Comparison of ENCODE assay signal across 21 cellular contexts in genomic region chr18:38198956-38199355, GRCh38.
"Had no signal": no experiment of that assay in that cellular context is flagged by ENCODE, and none has a peak within 500 bp of the region (broad histone marks: within the 10 kb centered on the region; RNA-seq: fewer than 3 reads in every experiment).

No MANE protein-coding gene starts in this region.

- ATAC-seq: activated T-cell treated with anti-CD3 and anti-CD28 coated beads, Interleukin-2, amount 50 U/mL, for 72 hours; naive thymus-derived CD8-positive, alpha-beta T cell; sciatic nerve; stimulated activated effector memory CD8-positive, alpha-beta T cell treated with anti-CD3 and anti-CD28 coated beads, Interleukin-12 subunit alpha, Interleukin-12 subunit beta, amount 100 ng/mL, for 72 hours had no signal

- H3K27ac Mint-ChIP-seq: activated T-cell treated with anti-CD3 and anti-CD28 coated beads, Interleukin-2, amount 50 U/mL, for 72 hours; naive thymus-derived CD8-positive, alpha-beta T cell; stimulated activated effector memory CD8-positive, alpha-beta T cell treated with anti-CD3 and anti-CD28 coated beads, Interleukin-12 subunit alpha, Interleukin-12 subunit beta, amount 100 ng/mL, for 72 hours had no signal

- H3K36me3 ChIP-seq: cardiac muscle cell, neutrophil, upper lobe of left lung had no signal

- H3K4me3 ChIP-seq: cardiac muscle cell, smooth muscle cell, testis, upper lobe of left lung had no signal

- H3K27ac ChIP-seq: cardiac muscle cell, neutrophil, parathyroid adenoma, testis, upper lobe of left lung had no signal

- H3K9me3 ChIP-seq: neutrophil, testis, upper lobe of left lung had no signal

- H3K36me3 Mint-ChIP-seq: naive thymus-derived CD8-positive, alpha-beta T cell; stimulated activated effector memory CD8-positive, alpha-beta T cell treated with anti-CD3 and anti-CD28 coated beads, Interleukin-12 subunit alpha, Interleukin-12 subunit beta, amount 100 ng/mL, for 72 hours had no signal

- H2AFZ ChIP-seq: parathyroid adenoma had no signal

- H3K4me2 ChIP-seq: smooth muscle cell had no signal

- H3K27me3 ChIP-seq: cardiac muscle cell, neutrophil, testis, upper lobe of left lung had no signal

- H3K4me1 ChIP-seq: parathyroid adenoma, testis, upper lobe of left lung had no signal

- H3K79me2 ChIP-seq: parathyroid adenoma had no signal

- H3K4me1 Mint-ChIP-seq: naive thymus-derived CD8-positive, alpha-beta T cell; stimulated activated effector memory CD8-positive, alpha-beta T cell treated with anti-CD3 and anti-CD28 coated beads, Interleukin-12 subunit alpha, Interleukin-12 subunit beta, amount 100 ng/mL, for 72 hours had no signal

- H3K4me3 Mint-ChIP-seq: activated T-cell treated with anti-CD3 and anti-CD28 coated beads, Interleukin-2, amount 50 U/mL, for 72 hours; naive thymus-derived CD8-positive, alpha-beta T cell; stimulated activated effector memory CD8-positive, alpha-beta T cell treated with anti-CD3 and anti-CD28 coated beads, Interleukin-12 subunit alpha, Interleukin-12 subunit beta, amount 100 ng/mL, for 72 hours had no signal

- H3K9ac ChIP-seq: parathyroid adenoma had no signal

- H3K27me3 Mint-ChIP-seq: naive thymus-derived CD8-positive, alpha-beta T cell had no signal

- DNase-seq: activated CD4-positive, alpha-beta T cell treated with anti-CD3 and anti-CD28 coated beads, Interleukin-2, amount 50 U/mL, for 1 hour; activated CD4-positive, CD25-positive, alpha-beta regulatory T cell treated with anti-CD3 and anti-CD28 coated beads, Interleukin-2, amount 50 U/mL, for 72 hours; activated CD8-positive, alpha-beta memory T cell treated with anti-CD3 and anti-CD28 coated beads, Interleukin-2, amount 50 U/mL, for 4 hours; activated effector memory CD4-positive, alpha-beta T cell treated with anti-CD3 and anti-CD28 coated beads, Interleukin-2, amount 50 U/mL, for 16 hours; activated naive CD4-positive, alpha-beta T cell treated with anti-CD3 and anti-CD28 coated beads, Interleukin-2, amount 50 U/mL, for 16 hours; activated T-cell treated with anti-CD3 and anti-CD28 coated beads, Interleukin-2, amount 50 U/mL, for 72 hours; aorta; dermis blood vessel endothelial cell; effector memory CD4-positive, alpha-beta T cell; foreskin melanocyte; mesenchymal stem cell; naive thymus-derived CD8-positive, alpha-beta T cell; stimulated activated CD4-positive, alpha-beta T cell treated with anti-CD3 and anti-CD28 coated beads, Interleukin-4, amount 100 ng/mL, for 24 hours; testis; upper lobe of left lung had no signal
